ENCODE assay signal across 8 cellular contexts in the genomic region with DNA sequence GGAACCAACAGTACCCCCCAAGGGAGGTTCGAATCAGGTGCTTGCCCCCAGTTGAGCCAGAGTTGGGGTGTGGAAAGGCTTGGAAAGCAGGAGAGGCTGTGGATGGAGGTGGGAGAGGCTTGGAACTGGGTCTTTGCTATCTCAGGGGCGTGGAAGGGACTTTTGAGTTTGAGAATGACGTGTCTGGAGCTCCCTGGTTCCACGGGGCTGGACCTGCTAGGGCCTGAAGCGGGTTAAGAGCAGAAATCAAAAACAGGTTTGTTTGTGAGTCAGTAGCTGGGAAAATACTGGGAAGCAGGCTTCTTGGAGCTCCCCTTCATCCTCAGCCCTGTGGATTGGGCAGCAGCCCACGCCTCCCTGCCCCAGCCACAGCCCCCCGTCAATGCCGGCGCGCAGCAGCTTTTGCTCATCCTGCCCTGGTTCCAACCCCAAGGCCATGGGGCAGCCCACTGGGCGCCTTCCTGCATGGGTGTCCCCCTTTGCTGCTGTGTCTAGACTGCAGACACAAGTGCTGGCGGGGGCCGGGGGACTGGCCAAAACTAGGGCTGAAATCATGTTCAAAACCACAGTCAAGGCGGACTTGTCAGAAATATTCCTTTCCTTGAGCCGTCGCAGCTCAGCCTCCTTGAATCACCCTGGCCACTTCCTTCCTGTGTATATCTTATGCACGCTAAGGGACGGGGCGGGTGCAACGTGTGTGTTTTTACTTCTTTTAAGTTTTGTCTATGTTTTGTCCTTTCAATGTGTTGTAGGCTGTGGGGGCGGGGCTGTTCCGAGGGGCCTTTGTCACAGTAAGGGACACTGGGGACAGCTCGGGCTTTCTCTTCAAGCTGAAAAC.
DNase-seq lines count a peak whose midpoint lies in the region; ATAC-seq and TF ChIP-seq lines count a peak whose summit lies in the region.

No MANE protein-coding gene starts in this region.

- intact Hi-C loops in adrenal gland (cut with DNase I) = loop anchor here in 1 of 2 donors (5.0 to 10.0 kb wide), 3 partner anchors 70 to 217 kb away; partner anchors contain the start of gene KLF13
- intact Hi-C loops in right lobe of liver (cut with DNase I) = no loop called here

- H3K4me3 Mint-ChIP-seq in T-helper 1 cell treated with Interleukin-12 subunit alpha and Interleukin-12 subunit beta and Interleukin-4 antibody, amounts not matched to agents 30 μg/mL and 1 μg/mL, for 36 hours = peak overlapping the region; percentile 70

- H3K9me3 ChIP-seq in adrenal gland (replicated peaks in 1 of 3) = no peaks in the 10 kb centered on the region
- no peaks in the 10 kb centered on the region for H3K9me3 ChIP-seq in right lobe of liver

- TF ChIP-seq POLR2A in adrenal gland (IDR thresholded peaks at IDR 0.05) = no peak
- TF ChIP-seq POLR2A in right lobe of liver (IDR thresholded peaks at IDR 0.05) = no peak

- TF ChIP-seq CTCF in adrenal gland (IDR thresholded peaks at IDR 0.05) = no peak
- TF ChIP-seq CTCF in right lobe of liver (IDR thresholded peaks at IDR 0.05) = no peak

- peaks cover 0 to 13% of the 10 kb centered on the region in 2 donors for H3K4me1 ChIP-seq in adrenal gland (replicated peaks in 1 of 2)
- H3K4me1 ChIP-seq in right lobe of liver = peaks cover 0 to 13% (median 5%) of the 10 kb centered on the region in 4 donors

- H3K9me3 Mint-ChIP-seq in T-helper 1 cell treated with Interleukin-12 subunit alpha and Interleukin-12 subunit beta and Interleukin-4 antibody, amounts not matched to agents 30 μg/mL and 1 μg/mL, for 36 hours = no peaks in the 10 kb centered on the region

- H3K27me3 Mint-ChIP-seq in T-helper 1 cell treated with Interleukin-12 subunit alpha and Interleukin-12 subunit beta and Interleukin-4 antibody, amounts not matched to agents 30 μg/mL and 1 μg/mL, for 36 hours (ENCODE audit: low read depth) = no peaks in the 10 kb centered on the region

- 51 to 56% (median 54%) methylated on average over 21 to 23 of the region's 23 CpGs for WGBS in adrenal gland, 4 donors
- 48% methylated on average over 17 of the region's 23 CpGs for WGBS in right lobe of liver (ENCODE audit: insufficient coverage, low coverage, low lambda C conversion rate, missing lambda C conversion rate)

- H3K27ac ChIP-seq in adrenal gland (peak overlapping the region in 4 of 5 donors; percentile 2 to 83 (median 42)), right lobe of liver (peak overlapping the region; percentile 21 to 40 (median 32))

- peak; percentile 22 for ATAC-seq in GM18520 (IDR thresholded peaks at IDR 0.05; ENCODE audit: unreplicated experiment)
- peak; percentile 45 for ATAC-seq in HG03066 (IDR thresholded peaks at IDR 0.05; ENCODE audit: low read depth, unreplicated experiment)
- peak; percentile 38 to 56 (median 48) for ATAC-seq in right lobe of liver

- no peak overlapping the region for H3K4me3 ChIP-seq in adrenal gland
- H3K4me3 ChIP-seq in right lobe of liver = peak overlapping the region in 1 of 3 donors; percentile 3

- H3K36me3 ChIP-seq in adrenal gland (replicated peaks in 1 of 2) = no peaks in the 10 kb centered on the region
- no peaks in the 10 kb centered on the region for H3K36me3 ChIP-seq in right lobe of liver

- H3K27me3 ChIP-seq in adrenal gland = no peaks in the 10 kb centered on the region
- H3K27me3 ChIP-seq in right lobe of liver = no peaks in the 10 kb centered on the region

- peak overlapping the region; percentile 95 for H3K27ac Mint-ChIP-seq in T-helper 1 cell treated with Interleukin-12 subunit alpha and Interleukin-12 subunit beta and Interleukin-4 antibody, amounts not matched to agents 30 μg/mL and 1 μg/mL, for 36 hours

- DNase-seq in adrenal gland (peak in 5 of 7 donors; percentile 39 to 80 (median 60)), right lobe of liver (peak in 2 of 3 donors; percentile 49 to 61), NCI-H526 (lab: John Stamatoyannopoulos, UW) (no peak), kidney glomerular epithelial cell (lab: John Stamatoyannopoulos, UW) (no peak)
- DNase-seq in stimulated activated CD8-positive, alpha-beta memory T cell treated with anti-CD3 and anti-CD28 coated beads, Interleukin-15, amount 100 ng/mL, for 4 hours (ENCODE audit: low read depth in 2 of 2) = peak; percentile 66 to 77

- H3K36me3 Mint-ChIP-seq in T-helper 1 cell treated with Interleukin-12 subunit alpha and Interleukin-12 subunit beta and Interleukin-4 antibody, amounts not matched to agents 30 μg/mL and 1 μg/mL, for 36 hours (ENCODE audit: low read depth) = no peaks in the 10 kb centered on the region

- peaks cover 75% of the 10 kb centered on the region for H3K4me1 Mint-ChIP-seq in T-helper 1 cell treated with Interleukin-12 subunit alpha and Interleukin-12 subunit beta and Interleukin-4 antibody, amounts not matched to agents 30 μg/mL and 1 μg/mL, for 36 hours (ENCODE audit: low read depth)

Comparison
In these comparisons a context has a peak if more than half of its experiments do, and no peak if none do; other contexts are left out.
1. DNase-seq: peak in adrenal gland (5 of 7), right lobe of liver (2 of 3) and stimulated activated CD8-positive, alpha-beta memory T cell treated with anti-CD3 and anti-CD28 coated beads, Interleukin-15, amount 100 ng/mL, for 4 hours (2 of 2); none in NCI-H526 (0 of 2) and kidney glomerular epithelial cell (single experiment).
2. Peak in every context shown above with its lines, with median percentiles within 50 percentile points of each other: ATAC-seq.